ENCODE assay signal across 12 cellular contexts in the genomic region with DNA sequence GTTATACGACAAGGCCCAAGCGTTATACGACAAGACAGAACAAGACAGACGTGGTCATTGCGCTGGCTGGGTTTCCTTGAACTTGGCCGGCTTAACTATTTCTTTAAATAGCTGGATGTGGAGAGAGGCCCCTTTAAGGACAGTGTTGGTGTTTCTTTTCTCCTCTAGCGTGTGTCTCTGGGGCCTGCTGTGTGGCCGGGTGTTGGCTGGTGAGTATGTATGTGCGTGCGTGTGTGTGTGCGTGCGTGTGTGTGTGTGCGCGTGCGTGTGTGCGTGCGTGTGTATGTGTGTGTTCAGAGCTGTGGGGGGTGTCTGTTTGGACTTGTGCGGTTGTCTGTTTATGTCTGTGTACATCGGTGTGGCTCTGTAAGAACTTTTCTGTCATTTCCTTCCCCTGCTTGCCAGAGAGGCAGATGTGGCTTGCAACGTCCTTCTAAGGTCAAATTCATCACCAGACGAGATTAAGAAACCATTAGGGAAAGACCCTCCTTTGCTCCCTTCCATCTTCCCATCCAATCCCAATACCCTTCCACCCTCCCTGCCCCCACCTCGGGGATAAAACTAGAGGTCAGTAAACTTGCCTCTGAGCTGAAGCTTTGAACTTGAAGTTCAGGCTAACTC.
DNase-seq lines count a peak whose midpoint lies in the region; ATAC-seq and TF ChIP-seq lines count a peak whose summit lies in the region.
"Had no signal": no experiment of that assay in that cellular context is flagged by ENCODE, and none has a peak within 500 bp of the region (broad histone marks: within the 10 kb centered on the region; RNA-seq: fewer than 3 reads in every experiment).

No MANE protein-coding gene starts in this region.

- H3K9me3 Mint-ChIP-seq in nephron progenitor cell: no peaks in the 10 kb centered on the region
- no peaks in the 10 kb centered on the region for H3K9me3 Mint-ChIP-seq in activated CD8-positive, alpha-beta T cell treated with anti-CD3 and anti-CD28 coated beads, Interleukin-2, amount 10 ng/mL, durations not matched to agents 7 days and 5 days (ENCODE audit: insufficient read depth)

- H3K27me3 ChIP-seq in BJ (ENCODE audit: control insufficient read depth, insufficient read depth, low read length): no peaks in the 10 kb centered on the region
- H3K27me3 ChIP-seq: testis had no signal

- DNase-seq in BJ (ENCODE audit: low read depth) (peak; percentile 40), fibroblast of villous mesenchyme (ENCODE audit: low read depth) (peak; percentile 79), nephron progenitor cell (no peak), ureter (ENCODE audit: low spot score) (no peak)
- DNase-seq in activated CD8-positive, alpha-beta T cell treated with anti-CD3 and anti-CD28 coated beads, Interleukin-2, amount 10 ng/mL, durations not matched to agents 7 days and 5 days: no peak
- DNase-seq: activated naive CD4-positive, alpha-beta T cell treated with anti-CD3 and anti-CD28 coated beads, Interleukin-2, amount 50 U/mL, for 16 hours; AML-193; testis had no signal

- no peaks in the 10 kb centered on the region for H3K36me3 ChIP-seq in BJ (ENCODE audit: control insufficient read depth, insufficient read depth, low read length)

- no peak overlapping the region for H3K4me3 Mint-ChIP-seq in nephron progenitor cell
- no peak overlapping the region for H3K4me3 Mint-ChIP-seq in activated CD8-positive, alpha-beta T cell treated with anti-CD3 and anti-CD28 coated beads, Interleukin-2, amount 10 ng/mL, durations not matched to agents 7 days and 5 days

- H3K4me1 Mint-ChIP-seq in nephron progenitor cell: peaks cover 64% of the 10 kb centered on the region
- H3K4me1 Mint-ChIP-seq in activated CD8-positive, alpha-beta T cell treated with anti-CD3 and anti-CD28 coated beads, Interleukin-2, amount 10 ng/mL, durations not matched to agents 7 days and 5 days (ENCODE audit: low read depth): no peaks in the 10 kb centered on the region

- H3K36me3 Mint-ChIP-seq in nephron progenitor cell (ENCODE audit: low read depth): no peaks in the 10 kb centered on the region
- H3K36me3 Mint-ChIP-seq in activated CD8-positive, alpha-beta T cell treated with anti-CD3 and anti-CD28 coated beads, Interleukin-2, amount 10 ng/mL, durations not matched to agents 7 days and 5 days (ENCODE audit: low read depth): no peaks in the 10 kb centered on the region

- H3K4me3 ChIP-seq in BJ (ENCODE audit: low read depth, low read length) (no peak overlapping the region), fibroblast of villous mesenchyme (ENCODE audit: low read depth, low read length) (no peak overlapping the region)
- H3K4me3 ChIP-seq: testis had no signal

- H3K27ac Mint-ChIP-seq in nephron progenitor cell: peak overlapping the region; percentile 7
- H3K27ac Mint-ChIP-seq in activated CD8-positive, alpha-beta T cell treated with anti-CD3 and anti-CD28 coated beads, Interleukin-2, amount 10 ng/mL, durations not matched to agents 7 days and 5 days: no peak overlapping the region

- POLR2A ChIA-PET in BJ (lab: Charles Lee): no interaction called here
- POLR2A ChIA-PET in activated CD8-positive, alpha-beta T cell treated with anti-CD3 and anti-CD28 coated beads, Interleukin-2, amount 10 ng/mL, durations not matched to agents 7 days and 5 days (lab: Charles Lee): no interaction called here

- CTCF ChIA-PET in BJ (lab: Yijun Ruan, JAX): no interaction called here
- CTCF ChIA-PET in activated CD8-positive, alpha-beta T cell treated with anti-CD3 and anti-CD28 coated beads, Interleukin-2, amount 10 ng/mL, durations not matched to agents 7 days and 5 days (lab: Charles Lee): no interaction called here

- TF ChIP-seq CTCF in BJ (IDR thresholded peaks at IDR 0.05; ENCODE audit: insufficient read depth, low read depth, low read length) (no peak), fibroblast of villous mesenchyme (IDR thresholded peaks at IDR 0.05; ENCODE audit: insufficient read depth, low read depth, low read length) (no peak), nephron progenitor cell (IDR thresholded peaks at IDR 0.05) (no peak)

- H3K27me3 Mint-ChIP-seq in nephron progenitor cell (ENCODE audit: low read depth, poor library complexity): peaks cover 8% of the 10 kb centered on the region
- no peaks in the 10 kb centered on the region for H3K27me3 Mint-ChIP-seq in activated CD8-positive, alpha-beta T cell treated with anti-CD3 and anti-CD28 coated beads, Interleukin-2, amount 10 ng/mL, durations not matched to agents 7 days and 5 days (ENCODE audit: low read depth)

- ATAC-seq in HG02938 (IDR thresholded peaks at IDR 0.05; ENCODE audit: unreplicated experiment) (no peak), HG03159 (IDR thresholded peaks at IDR 0.05; ENCODE audit: unreplicated experiment) (no peak)
- no peak for ATAC-seq in activated CD8-positive, alpha-beta T cell treated with anti-CD3 and anti-CD28 coated beads, Interleukin-2, amount 10 ng/mL, durations not matched to agents 7 days and 5 days
- ATAC-seq: SK-N-SH treated with all-trans-retinoic acid at 6 μM for 48 hours had no signal

TF ChIP-seq in PFSK-1, 5 proteins besides CTCF, POLR2A, EP300 and RAD21:
- TF ChIP-seq POLR2AphosphoS5 (IDR thresholded peaks at IDR 0.05; ENCODE audit: low read depth, low read length) (no peak), SIN3A (IDR thresholded peaks at IDR 0.05; ENCODE audit: borderline replicate concordance, insufficient read depth, low read length) (no peak), FOXP2 (optimal IDR thresholded peaks at IDR 0.05; ENCODE audit: borderline replicate concordance, extremely low read depth, extremely low read length, insufficient read depth) (peak; percentile 38), TAF1 (IDR thresholded peaks at IDR 0.05; ENCODE audit: borderline replicate concordance, insufficient read depth, low read length) (no peak)
- TF ChIP-seq, protein P1, sequence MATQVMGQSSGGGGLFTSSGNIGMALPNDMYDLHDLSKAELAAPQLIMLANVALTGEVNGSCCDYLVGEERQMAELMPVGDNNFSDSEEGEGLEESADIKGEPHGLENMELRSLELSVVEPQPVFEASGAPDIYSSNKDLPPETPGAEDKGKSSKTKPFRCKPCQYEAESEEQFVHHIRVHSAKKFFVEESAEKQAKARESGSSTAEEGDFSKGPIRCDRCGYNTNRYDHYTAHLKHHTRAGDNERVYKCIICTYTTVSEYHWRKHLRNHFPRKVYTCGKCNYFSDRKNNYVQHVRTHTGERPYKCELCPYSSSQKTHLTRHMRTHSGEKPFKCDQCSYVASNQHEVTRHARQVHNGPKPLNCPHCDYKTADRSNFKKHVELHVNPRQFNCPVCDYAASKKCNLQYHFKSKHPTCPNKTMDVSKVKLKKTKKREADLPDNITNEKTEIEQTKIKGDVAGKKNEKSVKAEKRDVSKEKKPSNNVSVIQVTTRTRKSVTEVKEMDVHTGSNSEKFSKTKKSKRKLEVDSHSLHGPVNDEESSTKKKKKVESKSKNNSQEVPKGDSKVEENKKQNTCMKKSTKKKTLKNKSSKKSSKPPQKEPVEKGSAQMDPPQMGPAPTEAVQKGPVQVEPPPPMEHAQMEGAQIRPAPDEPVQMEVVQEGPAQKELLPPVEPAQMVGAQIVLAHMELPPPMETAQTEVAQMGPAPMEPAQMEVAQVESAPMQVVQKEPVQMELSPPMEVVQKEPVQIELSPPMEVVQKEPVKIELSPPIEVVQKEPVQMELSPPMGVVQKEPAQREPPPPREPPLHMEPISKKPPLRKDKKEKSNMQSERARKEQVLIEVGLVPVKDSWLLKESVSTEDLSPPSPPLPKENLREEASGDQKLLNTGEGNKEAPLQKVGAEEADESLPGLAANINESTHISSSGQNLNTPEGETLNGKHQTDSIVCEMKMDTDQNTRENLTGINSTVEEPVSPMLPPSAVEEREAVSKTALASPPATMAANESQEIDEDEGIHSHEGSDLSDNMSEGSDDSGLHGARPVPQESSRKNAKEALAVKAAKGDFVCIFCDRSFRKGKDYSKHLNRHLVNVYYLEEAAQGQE (IDR thresholded peaks at IDR 0.05; ENCODE audit: insufficient read depth in 1 of 2, low read depth in 2 of 2, low read length in 2 of 2): no peak
TF ChIP-seq in PFSK-1: peak in this region for 1.

Comparison
In these comparisons a context has a peak if more than half of its experiments do, and no peak if none do; other contexts are left out.
1. DNase-seq: peak in BJ (single experiment) and fibroblast of villous mesenchyme (single experiment); none in nephron progenitor cell (single experiment), activated CD8-positive, alpha-beta T cell treated with anti-CD3 and anti-CD28 coated beads, Interleukin-2, amount 10 ng/mL, durations not matched to agents 7 days and 5 days (single experiment) and ureter (single experiment).